1 cellular context compared by ENCODE assay signal in the genomic region with DNA sequence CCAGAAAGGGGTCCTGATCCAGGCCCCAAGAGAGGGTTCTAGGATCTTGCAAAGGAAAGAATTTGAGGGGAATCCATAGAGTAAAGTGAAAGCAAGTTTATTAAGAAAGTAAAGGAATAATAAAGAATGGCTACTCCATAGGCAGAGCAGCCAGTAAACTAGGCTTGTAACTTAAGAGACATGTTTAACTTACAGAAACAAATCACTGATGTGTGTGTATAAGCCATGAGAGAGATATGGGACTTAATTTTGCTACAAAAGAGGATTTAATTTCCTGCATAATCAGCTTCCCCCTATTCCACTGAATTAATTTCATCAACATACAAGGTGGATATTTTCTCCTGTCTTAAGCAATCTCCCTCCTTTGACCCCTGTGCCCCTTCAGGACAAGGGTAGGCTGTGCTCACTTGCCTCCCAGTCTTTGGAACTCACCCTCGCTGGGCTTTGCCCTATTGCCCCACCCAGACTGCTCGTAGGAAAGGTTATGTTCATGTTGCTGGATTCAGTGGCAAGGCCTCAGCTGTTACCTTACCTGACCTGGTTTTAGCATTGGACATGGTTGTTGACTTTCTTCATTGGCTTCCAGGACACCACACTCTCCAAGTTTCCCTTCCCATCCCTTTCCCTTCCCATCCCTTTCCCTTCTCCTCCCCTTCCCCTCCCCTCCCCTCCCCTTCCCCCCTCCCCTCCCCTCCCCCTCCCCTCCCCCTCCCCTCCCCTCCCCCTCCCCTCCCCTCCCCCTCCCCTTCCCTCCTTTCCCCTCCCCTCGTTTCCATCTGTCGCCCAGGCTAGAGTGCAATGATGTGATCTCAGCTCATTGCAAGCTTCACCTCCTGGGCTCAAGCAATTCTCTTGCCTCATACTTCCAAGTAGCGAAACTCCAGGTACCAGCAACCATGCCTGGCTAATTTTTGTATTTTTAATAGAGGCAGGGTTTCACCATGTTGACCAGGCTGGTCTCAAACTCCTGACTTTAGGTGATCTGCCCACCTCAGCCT.
TF ChIP-seq lines count a peak whose summit lies in the region.

No MANE protein-coding gene starts in this region.

TF ChIP-seq in HepG2, 621 proteins besides CTCF, POLR2A, EP300 and RAD21 (continued from another document and continues in another):
- TF ChIP-seq, protein P1, sequence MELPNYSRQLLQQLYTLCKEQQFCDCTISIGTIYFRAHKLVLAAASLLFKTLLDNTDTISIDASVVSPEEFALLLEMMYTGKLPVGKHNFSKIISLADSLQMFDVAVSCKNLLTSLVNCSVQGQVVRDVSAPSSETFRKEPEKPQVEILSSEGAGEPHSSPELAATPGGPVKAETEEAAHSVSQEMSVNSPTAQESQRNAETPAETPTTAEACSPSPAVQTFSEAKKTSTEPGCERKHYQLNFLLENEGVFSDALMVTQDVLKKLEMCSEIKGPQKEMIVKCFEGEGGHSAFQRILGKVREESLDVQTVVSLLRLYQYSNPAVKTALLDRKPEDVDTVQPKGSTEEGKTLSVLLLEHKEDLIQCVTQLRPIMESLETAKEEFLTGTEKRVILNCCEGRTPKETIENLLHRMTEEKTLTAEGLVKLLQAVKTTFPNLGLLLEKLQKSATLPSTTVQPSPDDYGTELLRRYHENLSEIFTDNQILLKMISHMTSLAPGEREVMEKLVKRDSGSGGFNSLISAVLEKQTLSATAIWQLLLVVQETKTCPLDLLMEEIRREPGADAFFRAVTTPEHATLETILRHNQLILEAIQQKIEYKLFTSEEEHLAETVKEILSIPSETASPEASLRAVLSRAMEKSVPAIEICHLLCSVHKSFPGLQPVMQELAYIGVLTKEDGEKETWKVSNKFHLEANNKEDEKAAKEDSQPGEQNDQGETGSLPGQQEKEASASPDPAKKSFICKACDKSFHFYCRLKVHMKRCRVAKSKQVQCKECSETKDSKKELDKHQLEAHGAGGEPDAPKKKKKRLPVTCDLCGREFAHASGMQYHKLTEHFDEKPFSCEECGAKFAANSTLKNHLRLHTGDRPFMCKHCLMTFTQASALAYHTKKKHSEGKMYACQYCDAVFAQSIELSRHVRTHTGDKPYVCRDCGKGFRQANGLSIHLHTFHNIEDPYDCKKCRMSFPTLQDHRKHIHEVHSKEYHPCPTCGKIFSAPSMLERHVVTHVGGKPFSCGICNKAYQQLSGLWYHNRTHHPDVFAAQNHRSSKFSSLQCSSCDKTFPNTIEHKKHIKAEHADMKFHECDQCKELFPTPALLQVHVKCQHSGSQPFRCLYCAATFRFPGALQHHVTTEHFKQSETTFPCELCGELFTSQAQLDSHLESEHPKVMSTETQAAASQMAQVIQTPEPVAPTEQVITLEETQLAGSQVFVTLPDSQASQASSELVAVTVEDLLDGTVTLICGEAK (IDR thresholded peaks at IDR 0.05), result no peak
- TF ChIP-seq, protein P1 (CRISPR knock-in tag; IDR thresholded peaks at IDR 0.05), result no peak
- TF ChIP-seq, protein P2, sequence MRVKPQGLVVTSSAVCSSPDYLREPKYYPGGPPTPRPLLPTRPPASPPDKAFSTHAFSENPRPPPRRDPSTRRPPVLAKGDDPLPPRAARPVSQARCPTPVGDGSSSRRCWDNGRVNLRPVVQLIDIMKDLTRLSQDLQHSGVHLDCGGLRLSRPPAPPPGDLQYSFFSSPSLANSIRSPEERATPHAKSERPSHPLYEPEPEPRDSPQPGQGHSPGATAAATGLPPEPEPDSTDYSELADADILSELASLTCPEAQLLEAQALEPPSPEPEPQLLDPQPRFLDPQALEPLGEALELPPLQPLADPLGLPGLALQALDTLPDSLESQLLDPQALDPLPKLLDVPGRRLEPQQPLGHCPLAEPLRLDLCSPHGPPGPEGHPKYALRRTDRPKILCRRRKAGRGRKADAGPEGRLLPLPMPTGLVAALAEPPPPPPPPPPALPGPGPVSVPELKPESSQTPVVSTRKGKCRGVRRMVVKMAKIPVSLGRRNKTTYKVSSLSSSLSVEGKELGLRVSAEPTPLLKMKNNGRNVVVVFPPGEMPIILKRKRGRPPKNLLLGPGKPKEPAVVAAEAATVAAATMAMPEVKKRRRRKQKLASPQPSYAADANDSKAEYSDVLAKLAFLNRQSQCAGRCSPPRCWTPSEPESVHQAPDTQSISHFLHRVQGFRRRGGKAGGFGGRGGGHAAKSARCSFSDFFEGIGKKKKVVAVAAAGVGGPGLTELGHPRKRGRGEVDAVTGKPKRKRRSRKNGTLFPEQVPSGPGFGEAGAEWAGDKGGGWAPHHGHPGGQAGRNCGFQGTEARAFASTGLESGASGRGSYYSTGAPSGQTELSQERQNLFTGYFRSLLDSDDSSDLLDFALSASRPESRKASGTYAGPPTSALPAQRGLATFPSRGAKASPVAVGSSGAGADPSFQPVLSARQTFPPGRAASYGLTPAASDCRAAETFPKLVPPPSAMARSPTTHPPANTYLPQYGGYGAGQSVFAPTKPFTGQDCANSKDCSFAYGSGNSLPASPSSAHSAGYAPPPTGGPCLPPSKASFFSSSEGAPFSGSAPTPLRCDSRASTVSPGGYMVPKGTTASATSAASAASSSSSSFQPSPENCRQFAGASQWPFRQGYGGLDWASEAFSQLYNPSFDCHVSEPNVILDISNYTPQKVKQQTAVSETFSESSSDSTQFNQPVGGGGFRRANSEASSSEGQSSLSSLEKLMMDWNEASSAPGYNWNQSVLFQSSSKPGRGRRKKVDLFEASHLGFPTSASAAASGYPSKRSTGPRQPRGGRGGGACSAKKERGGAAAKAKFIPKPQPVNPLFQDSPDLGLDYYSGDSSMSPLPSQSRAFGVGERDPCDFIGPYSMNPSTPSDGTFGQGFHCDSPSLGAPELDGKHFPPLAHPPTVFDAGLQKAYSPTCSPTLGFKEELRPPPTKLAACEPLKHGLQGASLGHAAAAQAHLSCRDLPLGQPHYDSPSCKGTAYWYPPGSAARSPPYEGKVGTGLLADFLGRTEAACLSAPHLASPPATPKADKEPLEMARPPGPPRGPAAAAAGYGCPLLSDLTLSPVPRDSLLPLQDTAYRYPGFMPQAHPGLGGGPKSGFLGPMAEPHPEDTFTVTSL (CRISPR knock-in tag; IDR thresholded peaks at IDR 0.05; ENCODE audit: borderline replicate concordance), result no peak
- TF ChIP-seq ZMYM2 (CRISPR knock-in tag; IDR thresholded peaks at IDR 0.05) (peak; percentile 42; the same call in 1 of the 2 replicates), ZBTB37 (CRISPR knock-in tag; IDR thresholded peaks at IDR 0.05) (no peak), RARA (CRISPR knock-in tag; IDR thresholded peaks at IDR 0.05) (peak; percentile 94), JUNB (CRISPR knock-in tag; IDR thresholded peaks at IDR 0.05; ENCODE audit: borderline replicate concordance) (no peak), ZSCAN20 (CRISPR knock-in tag; IDR thresholded peaks at IDR 0.05; ENCODE audit: borderline replicate concordance) (no peak), HOXA5 (CRISPR knock-in tag; IDR thresholded peaks at IDR 0.05) (no peak), NFATC3 (CRISPR knock-in tag; IDR thresholded peaks at IDR 0.05) (no peak), TEAD2 (CRISPR knock-in tag; IDR thresholded peaks at IDR 0.05) (no peak), ASH2L (IDR thresholded peaks at IDR 0.05; ENCODE audit: insufficient read length, low read depth, low read length) (peak; percentile 30), SKIL (CRISPR knock-in tag; IDR thresholded peaks at IDR 0.05; ENCODE audit: borderline replicate concordance) (peak; percentile 93), FOXK2 (IDR thresholded peaks at IDR 0.05) (peak; percentile 88), MEIS1 (CRISPR knock-in tag; IDR thresholded peaks at IDR 0.05; ENCODE audit: borderline replicate concordance) (no peak), SUZ12 (IDR thresholded peaks at IDR 0.05; ENCODE audit: low read depth, low read length) (no peak), ZSCAN29 (CRISPR knock-in tag; conservative IDR thresholded peaks at IDR 0.05) (no peak), NCOA5 (CRISPR knock-in tag; IDR thresholded peaks at IDR 0.05) (no peak), ZBTB49 (CRISPR knock-in tag; IDR thresholded peaks at IDR 0.05; ENCODE audit: borderline replicate concordance) (no peak), RCOR2 (CRISPR knock-in tag; IDR thresholded peaks at IDR 0.05) (peak; percentile 52), NFE2L1 (CRISPR knock-in tag; IDR thresholded peaks at IDR 0.05; ENCODE audit: borderline replicate concordance) (no peak), FOSL1 (CRISPR knock-in tag; IDR thresholded peaks at IDR 0.05; ENCODE audit: borderline replicate concordance) (no peak), ZNF121 (CRISPR knock-in tag; IDR thresholded peaks at IDR 0.05) (no peak), ZNF224 (CRISPR knock-in tag; IDR thresholded peaks at IDR 0.05) (no peak), RFXANK (CRISPR knock-in tag; IDR thresholded peaks at IDR 0.05) (no peak)
- TF ChIP-seq, protein P3, sequence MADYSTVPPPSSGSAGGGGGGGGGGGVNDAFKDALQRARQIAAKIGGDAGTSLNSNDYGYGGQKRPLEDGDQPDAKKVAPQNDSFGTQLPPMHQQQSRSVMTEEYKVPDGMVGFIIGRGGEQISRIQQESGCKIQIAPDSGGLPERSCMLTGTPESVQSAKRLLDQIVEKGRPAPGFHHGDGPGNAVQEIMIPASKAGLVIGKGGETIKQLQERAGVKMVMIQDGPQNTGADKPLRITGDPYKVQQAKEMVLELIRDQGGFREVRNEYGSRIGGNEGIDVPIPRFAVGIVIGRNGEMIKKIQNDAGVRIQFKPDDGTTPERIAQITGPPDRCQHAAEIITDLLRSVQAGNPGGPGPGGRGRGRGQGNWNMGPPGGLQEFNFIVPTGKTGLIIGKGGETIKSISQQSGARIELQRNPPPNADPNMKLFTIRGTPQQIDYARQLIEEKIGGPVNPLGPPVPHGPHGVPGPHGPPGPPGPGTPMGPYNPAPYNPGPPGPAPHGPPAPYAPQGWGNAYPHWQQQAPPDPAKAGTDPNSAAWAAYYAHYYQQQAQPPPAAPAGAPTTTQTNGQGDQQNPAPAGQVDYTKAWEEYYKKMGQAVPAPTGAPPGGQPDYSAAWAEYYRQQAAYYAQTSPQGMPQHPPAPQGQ (CRISPR knock-in tag; IDR thresholded peaks at IDR 0.05; ENCODE audit: borderline replicate concordance), result no peak
- TF ChIP-seq, protein P4, sequence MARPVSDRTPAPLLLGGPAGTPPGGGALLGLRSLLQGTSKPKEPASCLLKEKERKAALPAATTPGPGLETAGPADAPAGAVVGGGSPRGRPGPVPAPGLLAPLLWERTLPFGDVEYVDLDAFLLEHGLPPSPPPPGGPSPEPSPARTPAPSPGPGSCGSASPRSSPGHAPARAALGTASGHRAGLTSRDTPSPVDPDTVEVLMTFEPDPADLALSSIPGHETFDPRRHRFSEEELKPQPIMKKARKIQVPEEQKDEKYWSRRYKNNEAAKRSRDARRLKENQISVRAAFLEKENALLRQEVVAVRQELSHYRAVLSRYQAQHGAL (CRISPR knock-in tag; IDR thresholded peaks at IDR 0.05; ENCODE audit: not compliant biosample characterization), result no peak
